8 cellular contexts compared by ENCODE assay signal in genomic region chr22:36123673-36124630, GRCh38. TPM values are rescaled to one million over a fixed set of nuclear protein-coding genes. Genes with fewer than 3 reads are reported as not detected.
A peak's percentile ranks its signal among the peaks of the same experiment; 100 is the strongest.
DNase-seq lines count a peak whose midpoint lies in the region; ATAC-seq, FAIRE-seq and TF ChIP-seq lines count a peak whose summit lies in the region.

No MANE protein-coding gene starts in this region.

- TF ChIP-seq POLR2A in vagina (IDR thresholded peaks at IDR 0.05) = no peak

- no peaks in the 10 kb centered on the region for H4K20me1 ChIP-seq in astrocyte (ENCODE audit: insufficient read depth, low read length)

- H3K4me3 ChIP-seq in astrocyte (ENCODE audit: insufficient read depth, low read depth, low read length) (peak overlapping the region; percentile 14), vagina (peak overlapping the region; percentile 20 to 38)

- H3K27me3 Mint-ChIP-seq in astrocyte (ENCODE audit: low read depth, unreplicated experiment) = peaks cover 18% of the 10 kb centered on the region

- H3K9ac ChIP-seq in astrocyte (ENCODE audit: low read length) = peak overlapping the region; percentile 50

- H3K27me3 ChIP-seq in astrocyte (ENCODE audit: insufficient read depth, low read length) = peaks cover 7% of the 10 kb centered on the region
- no peaks in the 10 kb centered on the region for H3K27me3 ChIP-seq in vagina

- no peaks in the 10 kb centered on the region for H3K4me1 Mint-ChIP-seq in astrocyte (ENCODE audit: low read depth, unreplicated experiment)

- FAIRE-seq in astrocyte (lab: Jason Lieb, UNC) = peak; percentile 74

- H3K4me1 ChIP-seq in astrocyte (ENCODE audit: insufficient read depth, low read length) (peaks cover 3% of the 10 kb centered on the region), vagina (no peaks in the 10 kb centered on the region)

- H3K9me3 ChIP-seq in astrocyte (ENCODE audit: insufficient read depth, low read depth, low read length) (no peaks in the 10 kb centered on the region), vagina (no peaks in the 10 kb centered on the region)

- TF ChIP-seq CTCF in astrocyte (IDR thresholded peaks at IDR 0.05; ENCODE audit: insufficient read depth, low read depth, low read length) (peak; percentile 94), vagina (IDR thresholded peaks at IDR 0.05) (peak; percentile 89 to 99 (median 97))

- no peaks in the 10 kb centered on the region for H3K36me3 Mint-ChIP-seq in astrocyte (ENCODE audit: low read depth, unreplicated experiment)

- DNase-seq in GM03348 (ENCODE audit: low spot score) (peak; percentile 96), NCI-H2029 treated with DMSO at 0.1 percent for 48 hours (lab: John Stamatoyannopoulos, UW) (peak; percentile 94), T-helper 9 cell (peak; percentile 91), astrocyte (ENCODE audit: low read depth) (peak; percentile 89), hepatic stellate cell (ENCODE audit: low spot score) (peak; percentile 92), renal cortical epithelial cell (ENCODE audit: low read depth) (peak; percentile 89), vagina (ENCODE audit: extremely low spot score in 2 of 2) (peak in 1 of 2 donors; percentile 98)

- H2AFZ ChIP-seq in astrocyte (ENCODE audit: low read depth, low read length) = peak overlapping the region; percentile 83

- H3K4me2 ChIP-seq in astrocyte (ENCODE audit: low read length) = peak overlapping the region; percentile 69

- peak overlapping the region; percentile 36 for H3K27ac ChIP-seq in astrocyte (ENCODE audit: low read depth, low read length)
- peak overlapping the region; percentile 84 for H3K27ac ChIP-seq in vagina

- peak; percentile 60 for ATAC-seq in HG02840 (IDR thresholded peaks at IDR 0.05; ENCODE audit: low FRiP score, unreplicated experiment)

- no peaks in the 10 kb centered on the region for H3K36me3 ChIP-seq in astrocyte (ENCODE audit: insufficient read depth, low read length)
- H3K36me3 ChIP-seq in vagina = no peaks in the 10 kb centered on the region

- intact Hi-C loops in vagina (cut with DNase I) = loop anchor here (5.0 to 10.0 kb wide), 3 partner anchors 57 to 489 kb away; no protein-coding TSS in a partner anchor

- H3K9me3 Mint-ChIP-seq in astrocyte (ENCODE audit: unreplicated experiment) = no peaks in the 10 kb centered on the region

- H3K27ac Mint-ChIP-seq in astrocyte (ENCODE audit: unreplicated experiment) = peak overlapping the region; percentile 97

- peak overlapping the region; percentile 42 for H3K4me3 Mint-ChIP-seq in astrocyte (ENCODE audit: unreplicated experiment)

- no peaks in the 10 kb centered on the region for H3K79me2 ChIP-seq in astrocyte (ENCODE audit: insufficient read depth, low read length)

RNA-seq across cellular contexts. Expression of gene APOL3, which starts 36.6 kb away (rescaled TPM):
- 2.3 and 2.5 TPM in 2 replicates for total RNA-seq in astrocyte
- 4.0 and 10.4 TPM in 2 replicates for total RNA-seq in renal cortical epithelial cell
- total RNA-seq in vagina = 48.9 TPM
